In genomic region chr16:56988948-56989945, GRCh38 we compare ENCODE assay signal across 8 cellular contexts. TPM values are rescaled to one million over a fixed set of nuclear protein-coding genes. Genes with fewer than 3 reads are reported as not detected.
DNase-seq lines count a peak whose midpoint lies in the region; ATAC-seq and TF ChIP-seq lines count a peak whose summit lies in the region.

Gene NLRC5 (plus strand): TSS chr16:56989557. CDS start chr16:57020713, 31,156 bp downstream.

- H3K4me3 Mint-ChIP-seq in dendritic cell treated with granulocyte-macrophage colony-stimulating factor and Interleukin-4, amounts not matched to agents 40 ng/mL and 50 ng/mL, for 4 days, result peak within 1 kb of the TSS; percentile 99

- ATAC-seq in GM18870 (IDR thresholded peaks at IDR 0.05; ENCODE audit: unreplicated experiment), result peak; percentile 54
- ATAC-seq in HG03135 (IDR thresholded peaks at IDR 0.05; ENCODE audit: unreplicated experiment), result peak; percentile 74

- no peak for TF ChIP-seq CTCF in liver (IDR thresholded peaks at IDR 0.05; ENCODE audit: low read depth, low read length, missing input control)

- TF ChIP-seq RAD21 in liver (IDR thresholded peaks at IDR 0.05), result peak; percentile 52 to 59

- peaks cover 70% of the 10 kb centered on the region for H3K4me1 Mint-ChIP-seq in dendritic cell treated with granulocyte-macrophage colony-stimulating factor and Interleukin-4, amounts not matched to agents 40 ng/mL and 50 ng/mL, for 4 days (ENCODE audit: low read depth)

- intact Hi-C loops in dendritic cell treated with granulocyte-macrophage colony-stimulating factor and Interleukin-4, amounts not matched to agents 40 ng/mL and 50 ng/mL, for 4 days (cut with micrococcal nuclease), result no loop called here

- peak; percentile 90 for DNase-seq in AG08395 (ENCODE audit: low spot score)
- peak; percentile 34 to 79 for DNase-seq in NCI-H526 (lab: John Stamatoyannopoulos, UW)
- DNase-seq in activated CD4-positive, alpha-beta T cell treated with anti-CD3 and anti-CD28 coated beads, Interleukin-2, amount 50 U/mL, for 24 hours (ENCODE audit: low read depth in 1 of 2, low spot score in 1 of 2), result peak; percentile 90 to 91
- peak; percentile 95 for DNase-seq in stimulated activated CD4-positive, alpha-beta T cell treated with anti-CD3 and anti-CD28 coated beads, Interleukin-4, amount 100 ng/mL, for 1 hour

- peaks cover 3 to 21% (median 14%) of the 10 kb centered on the region in 4 donors for H3K4me1 ChIP-seq in liver (ENCODE audit: control insufficient read depth in 4 of 4, insufficient read depth in 4 of 4, low read length in 3 of 4)

- peak within 1 kb of the TSS; percentile 97 for H3K27ac Mint-ChIP-seq in dendritic cell treated with granulocyte-macrophage colony-stimulating factor and Interleukin-4, amounts not matched to agents 40 ng/mL and 50 ng/mL, for 4 days

- peaks cover 7% of the 10 kb centered on the region for H3K36me3 Mint-ChIP-seq in dendritic cell treated with granulocyte-macrophage colony-stimulating factor and Interleukin-4, amounts not matched to agents 40 ng/mL and 50 ng/mL, for 4 days (ENCODE audit: low read depth)

- no peaks in the 10 kb centered on the region for H3K27me3 Mint-ChIP-seq in dendritic cell treated with granulocyte-macrophage colony-stimulating factor and Interleukin-4, amounts not matched to agents 40 ng/mL and 50 ng/mL, for 4 days

- 6% methylated on average over 64 of the region's 64 CpGs for WGBS in liver

- no peaks in the 10 kb centered on the region for H3K36me3 ChIP-seq in liver (ENCODE audit: control insufficient read depth in 4 of 4, insufficient read depth in 3 of 4, low read depth in 1 of 4, low read length in 3 of 4)

- no peaks in the 10 kb centered on the region for H3K9me3 Mint-ChIP-seq in dendritic cell treated with granulocyte-macrophage colony-stimulating factor and Interleukin-4, amounts not matched to agents 40 ng/mL and 50 ng/mL, for 4 days

- H3K9ac ChIP-seq in liver (ENCODE audit: low read depth in 1 of 2, low read length in 2 of 2), result peak within 1 kb of the TSS; percentile 64 to 77

- peak within 1 kb of the TSS; percentile 80 to 84 (median 83) for H3K4me3 ChIP-seq in liver (ENCODE audit: low read depth in 1 of 3, low read length in 3 of 3)

- peak within 1 kb of the TSS; percentile 66 to 87 for H3K27ac ChIP-seq in liver (ENCODE audit: low read depth in 1 of 2, low read length in 2 of 2)

- no peaks in the 10 kb centered on the region for H3K27me3 ChIP-seq in liver (ENCODE audit: control insufficient read depth in 4 of 4, insufficient read depth in 4 of 4, low read length in 3 of 4)

- no peaks in the 10 kb centered on the region for H3K9me3 ChIP-seq in liver (ENCODE audit: control insufficient read depth in 4 of 4, low read length in 3 of 4)

TF ChIP-seq in liver, 16 proteins besides CTCF, POLR2A, EP300 and RAD21:
- peak; percentile 89 for TF ChIP-seq REST (IDR thresholded peaks at IDR 0.05)
- peak; percentile 91 for TF ChIP-seq YY1 (IDR thresholded peaks at IDR 0.05)
- TF ChIP-seq, protein P1, sequence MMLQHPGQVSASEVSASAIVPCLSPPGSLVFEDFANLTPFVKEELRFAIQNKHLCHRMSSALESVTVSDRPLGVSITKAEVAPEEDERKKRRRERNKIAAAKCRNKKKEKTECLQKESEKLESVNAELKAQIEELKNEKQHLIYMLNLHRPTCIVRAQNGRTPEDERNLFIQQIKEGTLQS (IDR thresholded peaks at IDR 0.05), result no peak
- TF ChIP-seq SP1 (IDR thresholded peaks at IDR 0.05), result peak; percentile 54
- no peak for TF ChIP-seq HNF4G (IDR thresholded peaks at IDR 0.05)
- TF ChIP-seq TAF1 (conservative IDR thresholded peaks at IDR 0.05), result peak; percentile 85
- TF ChIP-seq RXRA (IDR thresholded peaks at IDR 0.05), result no peak
- TF ChIP-seq, protein P2, sequence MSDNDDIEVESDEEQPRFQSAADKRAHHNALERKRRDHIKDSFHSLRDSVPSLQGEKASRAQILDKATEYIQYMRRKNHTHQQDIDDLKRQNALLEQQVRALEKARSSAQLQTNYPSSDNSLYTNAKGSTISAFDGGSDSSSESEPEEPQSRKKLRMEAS (IDR thresholded peaks at IDR 0.05), result peak; percentile 70

RNA-seq across cellular contexts. Expression of gene NLRC5, which starts in this region (rescaled TPM):
- 10 to 100 TPM; 11.9 to 23.3 TPM for total RNA-seq in liver
- 1 to 10 TPM; 4.7 to 5.6 TPM for polyA plus RNA-seq in liver

Comparison
In these comparisons a context has a peak if more than half of its experiments do, and no peak if none do; other contexts are left out.
1. Peak in every context shown above with its lines: DNase-seq, ATAC-seq, H3K4me3 ChIP-seq and H3K27ac ChIP-seq.